ENCODE assay signal across 9 cellular contexts in genomic region chr6:1917628-1918371, GRCh38.
DNase-seq lines count a peak whose midpoint lies in the region; ATAC-seq and TF ChIP-seq lines count a peak whose summit lies in the region.
"Had no signal": no experiment of that assay in that cellular context is flagged by ENCODE, and none has a peak within 500 bp of the region (broad histone marks: within the 10 kb centered on the region; RNA-seq: fewer than 3 reads in every experiment).

No MANE protein-coding gene starts in this region.

- DNase-seq in activated CD4-positive, alpha-beta T cell treated with anti-CD3 and anti-CD28 coated beads, Interleukin-2, amount 50 U/mL, for 48 hours: peak; percentile 36 to 53
- DNase-seq in activated CD4-positive, alpha-beta T cell treated with anti-CD3 and anti-CD28 coated beads for 4 hours: no peak
- peak; percentile 30 for DNase-seq in activated naive CD8-positive, alpha-beta T cell treated with anti-CD3 and anti-CD28 coated beads, Interleukin-2, amount 50 U/mL, for 24 hours
- DNase-seq in mesenchymal stem cell (peak; percentile 69), tibial artery (no peak), right atrium auricular region (ENCODE audit: low spot score) (no peak)
- DNase-seq: CD4-positive, alpha-beta memory T cell had no signal

- WGBS in mesenchymal stem cell: 91% methylated on average over 1 of the region's 9 CpGs

- no peak overlapping the region for H3K4me3 ChIP-seq in mesenchymal stem cell (ENCODE audit: insufficient read depth in 1 of 2, low read depth in 1 of 2, low read length in 2 of 2)
- no peak overlapping the region for H3K4me3 ChIP-seq in tibial artery
- H3K4me3 ChIP-seq in right atrium auricular region: no peak overlapping the region

- peak overlapping the region; percentile 55 for H3K27ac ChIP-seq in mesenchymal stem cell (ENCODE audit: low read length, poor library complexity, severe bottlenecking)
- peak overlapping the region; percentile 23 to 45 for H3K27ac ChIP-seq in tibial artery
- no peak overlapping the region for H3K27ac ChIP-seq in right atrium auricular region

- H2AK5ac ChIP-seq in mesenchymal stem cell (ENCODE audit: low read length, severe bottlenecking): no peak overlapping the region

- H2BK15ac ChIP-seq in mesenchymal stem cell (ENCODE audit: low read depth, poor library complexity, severe bottlenecking): no peak overlapping the region

- no peak overlapping the region for H3K4ac ChIP-seq in mesenchymal stem cell (ENCODE audit: low read depth in 1 of 2, low read length in 2 of 2)

- peaks cover 13% of the 10 kb centered on the region for H3K4me1 Mint-ChIP-seq in activated naive CD8-positive, alpha-beta T cell treated with anti-CD3 and anti-CD28 coated beads, Interleukin-2, amount 50 U/mL, for 24 hours

- H3K18ac ChIP-seq in mesenchymal stem cell (ENCODE audit: low read depth in 1 of 2, low read length in 2 of 2): peak overlapping the region in 1 of 2 experiments; percentile 59

- peak in 1 of 2 experiments; percentile 12 for TF ChIP-seq CTCF in tibial artery (IDR thresholded peaks at IDR 0.05)
- TF ChIP-seq CTCF in right atrium auricular region (IDR thresholded peaks at IDR 0.05): no peak

- peaks cover 6% of the 10 kb centered on the region for H3K36me3 Mint-ChIP-seq in activated naive CD8-positive, alpha-beta T cell treated with anti-CD3 and anti-CD28 coated beads, Interleukin-2, amount 50 U/mL, for 24 hours (ENCODE audit: low read depth)

- H3K36me3 ChIP-seq in mesenchymal stem cell (ENCODE audit: control insufficient read depth in 1 of 2, insufficient read depth in 2 of 2, low read depth in 1 of 2, low read length in 2 of 2): peaks cover 0 to 9% of the 10 kb centered on the region in 2 experiments
- no peaks in the 10 kb centered on the region for H3K36me3 ChIP-seq in tibial artery
- no peaks in the 10 kb centered on the region for H3K36me3 ChIP-seq in right atrium auricular region

- no peaks in the 10 kb centered on the region for H3K27me3 Mint-ChIP-seq in activated naive CD8-positive, alpha-beta T cell treated with anti-CD3 and anti-CD28 coated beads, Interleukin-2, amount 50 U/mL, for 24 hours
- H3K27me3 Mint-ChIP-seq: CD4-positive, alpha-beta memory T cell had no signal

- H3K4me3 Mint-ChIP-seq in activated naive CD8-positive, alpha-beta T cell treated with anti-CD3 and anti-CD28 coated beads, Interleukin-2, amount 50 U/mL, for 24 hours: no peak overlapping the region
- H3K4me3 Mint-ChIP-seq: CD4-positive, alpha-beta memory T cell had no signal

- H3K14ac ChIP-seq in mesenchymal stem cell (ENCODE audit: low read length in 2 of 2): no peak overlapping the region

- no peak overlapping the region for H3K23ac ChIP-seq in mesenchymal stem cell (ENCODE audit: low read length in 2 of 2)

- no peak overlapping the region for H4K8ac ChIP-seq in mesenchymal stem cell (ENCODE audit: low read length)

- H2AFZ ChIP-seq in mesenchymal stem cell (ENCODE audit: low read depth, low read length): peak overlapping the region; percentile 53

- H3K4me1 ChIP-seq in mesenchymal stem cell (ENCODE audit: control insufficient read depth, insufficient read depth, low read depth, low read length) (peaks cover 13% of the 10 kb centered on the region), tibial artery (peaks cover 0 to 10% (median 0%) of the 10 kb centered on the region in 4 donors), right atrium auricular region (no peaks in the 10 kb centered on the region)

- peaks cover 2% of the 10 kb centered on the region for H3K79me1 ChIP-seq in mesenchymal stem cell (replicated peaks; ENCODE audit: low read length, poor library complexity, severe bottlenecking)

- no peaks in the 10 kb centered on the region for H3K9me3 ChIP-seq in mesenchymal stem cell (ENCODE audit: control insufficient read depth, low read length)
- H3K9me3 ChIP-seq in tibial artery: no peaks in the 10 kb centered on the region
- H3K9me3 ChIP-seq in right atrium auricular region: no peaks in the 10 kb centered on the region

- intact Hi-C loops in tibial artery (cut with DNase I; ENCODE audit: low total_unique reads): no loop called here

- peak overlapping the region; percentile 71 for H3K9ac ChIP-seq in mesenchymal stem cell (ENCODE audit: low read length)

- no peak overlapping the region for H4K91ac ChIP-seq in mesenchymal stem cell (ENCODE audit: low read length)

- H3K4me2 ChIP-seq in mesenchymal stem cell (ENCODE audit: low read length, poor library complexity, severe bottlenecking): peak overlapping the region; percentile 27

- H3K27ac Mint-ChIP-seq in activated naive CD8-positive, alpha-beta T cell treated with anti-CD3 and anti-CD28 coated beads, Interleukin-2, amount 50 U/mL, for 24 hours: no peak overlapping the region

- no peak overlapping the region for H2BK12ac ChIP-seq in mesenchymal stem cell (ENCODE audit: low read length in 2 of 2)

- ATAC-seq in activated naive CD8-positive, alpha-beta T cell treated with anti-CD3 and anti-CD28 coated beads, Interleukin-2, amount 50 U/mL, for 24 hours: peak; percentile 97
- ATAC-seq in GM19328 (IDR thresholded peaks at IDR 0.05; ENCODE audit: unreplicated experiment) (no peak), HG02981 (IDR thresholded peaks at IDR 0.05; ENCODE audit: unreplicated experiment) (no peak)

- no peaks in the 10 kb centered on the region for H3K9me3 Mint-ChIP-seq in activated naive CD8-positive, alpha-beta T cell treated with anti-CD3 and anti-CD28 coated beads, Interleukin-2, amount 50 U/mL, for 24 hours
- H3K9me3 Mint-ChIP-seq: CD4-positive, alpha-beta memory T cell had no signal

- H2BK5ac ChIP-seq in mesenchymal stem cell (ENCODE audit: low read depth, low read length, poor library complexity, severe bottlenecking): no peak overlapping the region

- H3K27me3 ChIP-seq in mesenchymal stem cell (ENCODE audit: control insufficient read depth in 1 of 2, insufficient read depth in 1 of 2, low read length in 2 of 2) (no peaks in the 10 kb centered on the region), tibial artery (no peaks in the 10 kb centered on the region), right atrium auricular region (no peaks in the 10 kb centered on the region)

- no peak overlapping the region for H2BK120ac ChIP-seq in mesenchymal stem cell (ENCODE audit: low read depth, low read length)

Comparison
In these comparisons a context has a peak if more than half of its experiments do, and no peak if none do; other contexts are left out.
1. DNase-seq: peak in activated CD4-positive, alpha-beta T cell treated with anti-CD3 and anti-CD28 coated beads, Interleukin-2, amount 50 U/mL, for 48 hours (2 of 2), activated naive CD8-positive, alpha-beta T cell treated with anti-CD3 and anti-CD28 coated beads, Interleukin-2, amount 50 U/mL, for 24 hours (single experiment) and mesenchymal stem cell (single experiment); none in activated CD4-positive, alpha-beta T cell treated with anti-CD3 and anti-CD28 coated beads for 4 hours (0 of 2), tibial artery (0 of 2) and right atrium auricular region (single experiment).
2. H3K27ac ChIP-seq: peak in mesenchymal stem cell (single experiment) and tibial artery (2 of 2); none in right atrium auricular region (0 of 2).